8 cellular contexts compared by ENCODE assay signal in genomic region chr2:127064642-127065250, GRCh38. TPM values are rescaled to one million over a fixed set of nuclear protein-coding genes. Genes with fewer than 3 reads are reported as not detected.
A peak's percentile ranks its signal among the peaks of the same experiment; 100 is the strongest.
DNase-seq lines count a peak whose midpoint lies in the region; ATAC-seq and TF ChIP-seq lines count a peak whose summit lies in the region.

No MANE protein-coding gene starts in this region.

- H3K36me3 ChIP-seq in esophagus muscularis mucosa (peaks cover 0 to 53% (median 16%) of the 10 kb centered on the region in 4 donors), stomach smooth muscle (ENCODE audit: control insufficient read depth in 2 of 2, insufficient read depth in 2 of 2, low read length in 2 of 2) (peaks cover 14 to 15% of the 10 kb centered on the region in 2 donors)

- H3K9me3 ChIP-seq in esophagus muscularis mucosa = no peaks in the 10 kb centered on the region
- no peaks in the 10 kb centered on the region for H3K9me3 ChIP-seq in stomach smooth muscle (ENCODE audit: control insufficient read depth in 2 of 2, low read length in 2 of 2)

- peak overlapping the region in 1 of 2 donors; percentile 29 for H3K9ac ChIP-seq in stomach smooth muscle (ENCODE audit: low read length in 2 of 2)

- DNase-seq in NCI-H82 treated with DMSO at 0.1 percent for 48 hours (lab: John Stamatoyannopoulos, UW; ENCODE audit: unreplicated experiment) (peak; percentile 76), esophagus muscularis mucosa (ENCODE audit: extremely low spot score) (peak; percentile 97), nephron progenitor cell (peak; percentile 51), NCI-H1436 (lab: John Stamatoyannopoulos, UW) (no peak)
- DNase-seq in activated CD8-positive, alpha-beta memory T cell treated with anti-CD3 and anti-CD28 coated beads, Interleukin-2, amount 50 U/mL, for 4 hours = peak; percentile 64

- peak; percentile 24 for TF ChIP-seq EP300 in esophagus muscularis mucosa (IDR thresholded peaks at IDR 0.05)

- H3K4me1 Mint-ChIP-seq in nephron progenitor cell = peaks cover 36% of the 10 kb centered on the region

- H3K36me3 Mint-ChIP-seq in nephron progenitor cell (ENCODE audit: low read depth) = peaks cover 23% of the 10 kb centered on the region

- peak overlapping the region; percentile 58 to 81 (median 69) for H3K27ac ChIP-seq in esophagus muscularis mucosa (replicated peaks in 1 of 4)
- H3K27ac ChIP-seq in stomach smooth muscle (ENCODE audit: low read length) = peak overlapping the region; percentile 41

- peak; percentile 88 for ATAC-seq in GM18517 (IDR thresholded peaks at IDR 0.05; ENCODE audit: unreplicated experiment)
- peak; percentile 86 for ATAC-seq in HG02852 (IDR thresholded peaks at IDR 0.05; ENCODE audit: unreplicated experiment)

- 23% methylated on average over 4 of the region's 17 CpGs for WGBS in esophagus muscularis mucosa

- no peak for TF ChIP-seq CTCF in esophagus muscularis mucosa (IDR thresholded peaks at IDR 0.05)
- TF ChIP-seq CTCF in nephron progenitor cell (IDR thresholded peaks at IDR 0.05) = no peak

- no peaks in the 10 kb centered on the region for H3K9me3 Mint-ChIP-seq in nephron progenitor cell

- no peak for TF ChIP-seq POLR2A in esophagus muscularis mucosa (IDR thresholded peaks at IDR 0.05; ENCODE audit: low read depth)

- H3K4me3 ChIP-seq in esophagus muscularis mucosa (peak overlapping the region; percentile 0 to 24 (median 10)), stomach smooth muscle (ENCODE audit: low read length in 2 of 2) (peak overlapping the region in 1 of 2 donors; percentile 40)

- H3K27ac Mint-ChIP-seq in nephron progenitor cell = no peak overlapping the region

- no peaks in the 10 kb centered on the region for H3K27me3 ChIP-seq in esophagus muscularis mucosa
- H3K27me3 ChIP-seq in stomach smooth muscle (ENCODE audit: control insufficient read depth in 1 of 2, insufficient read depth in 2 of 2, low read length in 2 of 2) = no peaks in the 10 kb centered on the region

- H3K27me3 Mint-ChIP-seq in nephron progenitor cell (ENCODE audit: low read depth, poor library complexity) = no peaks in the 10 kb centered on the region

- no peak overlapping the region for H3K4me3 Mint-ChIP-seq in nephron progenitor cell

- intact Hi-C loops in esophagus muscularis mucosa (cut with DNase I) = loop anchor here (10.0 kb wide), 2 partner anchors 110 to 220 kb away; no protein-coding TSS in a partner anchor

- H3K4me1 ChIP-seq in esophagus muscularis mucosa (peaks cover 36 to 61% (median 48%) of the 10 kb centered on the region in 4 donors), stomach smooth muscle (ENCODE audit: control insufficient read depth, insufficient read depth, low read length) (peaks cover 24% of the 10 kb centered on the region)

RNA-seq across cellular contexts. Expression of gene BIN1, which starts 42.2 kb away (rescaled TPM):
- total RNA-seq in esophagus muscularis mucosa = 10 to 100 TPM; 32.4 to 78.2 (median 50.2) TPM
